Comparison of ENCODE assay signal across 8 cellular contexts in the genomic region with DNA sequence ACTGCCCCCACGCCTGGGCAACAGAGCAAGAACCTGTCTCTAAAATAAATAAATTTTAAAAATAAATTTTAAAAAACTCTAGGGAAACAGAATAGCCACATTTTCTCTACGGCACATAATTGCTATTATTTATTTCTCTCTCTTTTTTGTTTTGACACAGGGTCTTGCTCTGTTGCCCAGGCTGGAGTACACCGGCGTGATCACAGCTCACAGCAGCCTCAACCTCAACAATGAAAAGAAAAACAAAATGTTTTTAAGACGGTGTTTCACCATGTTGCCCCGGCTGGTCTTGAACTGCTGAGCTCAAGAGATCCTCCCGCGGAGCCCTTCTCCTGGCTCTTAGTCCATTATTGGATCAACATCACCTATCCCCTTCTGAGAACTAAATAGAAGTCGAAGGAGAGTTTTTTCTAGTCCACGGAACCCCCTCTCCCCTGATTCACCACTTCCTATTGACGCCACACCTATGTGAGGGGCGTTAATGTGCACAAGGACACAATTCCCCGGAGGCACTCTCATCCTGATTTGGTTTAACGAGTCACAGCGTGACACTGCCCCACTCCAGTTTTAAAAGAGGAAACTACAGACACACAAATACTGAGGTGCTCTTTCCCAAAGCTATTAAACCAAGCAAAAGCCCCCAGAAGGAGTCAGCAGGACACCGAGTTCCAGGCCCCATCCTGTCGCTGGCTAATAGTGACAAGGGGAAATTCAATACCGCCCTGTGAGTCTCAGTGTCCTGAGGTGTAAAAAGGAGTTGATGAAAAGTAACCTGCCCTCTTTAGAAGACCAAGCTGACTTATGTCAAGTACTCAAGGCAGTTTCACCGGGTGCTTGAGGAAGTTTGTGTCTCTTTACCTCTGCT. TPM values are rescaled to one million over a fixed set of nuclear protein-coding genes. Genes with fewer than 3 reads are reported as not detected.
DNase-seq lines count a peak whose midpoint lies in the region; ATAC-seq, FAIRE-seq and TF ChIP-seq lines count a peak whose summit lies in the region.

No MANE protein-coding gene starts in this region.

- H3K27me3 Mint-ChIP-seq in mesothelial cell of epicardium (ENCODE audit: low read depth) = peaks cover 2% of the 10 kb centered on the region

- FAIRE-seq in urothelium cell line (lab: Jason Lieb, UNC) = no peak

- no peak for ATAC-seq in GM18870 (IDR thresholded peaks at IDR 0.05; ENCODE audit: unreplicated experiment)
- ATAC-seq in activated CD4-positive, CD25-positive, alpha-beta regulatory T cell treated with anti-CD3 and anti-CD28 coated beads, Interleukin-2, amount 50 U/mL, for 24 hours = no peak

- peaks cover 18% of the 10 kb centered on the region for H3K4me1 Mint-ChIP-seq in mesothelial cell of epicardium

- POLR2A ChIA-PET in RWPE1 (lab: Yijun Ruan, JAX; ENCODE audit: low non-redundant PET) = no interaction called here

- peak overlapping the region; percentile 93 for H3K4me3 Mint-ChIP-seq in mesothelial cell of epicardium

- DNase-seq in stimulated activated CD4-positive, alpha-beta T cell treated with anti-CD3 and anti-CD28 coated beads, Interleukin-4, amount 100 ng/mL, for 4 hours = peak; percentile 0 to 13
- no peak for DNase-seq in stimulated activated CD4-positive, alpha-beta T cell treated with anti-CD3 and anti-CD28 coated beads, Interleukin-1b, Interleukin-23, amount 100 ng/mL, for 48 hours
- DNase-seq in RWPE1 (ENCODE audit: low spot score) (peak; percentile 56), dermis blood vessel endothelial cell (peak; percentile 61), mesothelial cell of epicardium (ENCODE audit: low spot score in 2 of 2, unreplicated experiment in 2 of 2) (no peak), urothelium cell line (ENCODE audit: low spot score) (peak; percentile 3)

- TF ChIP-seq CTCF in RWPE1 (conservative IDR thresholded peaks at IDR 0.05; ENCODE audit: low read depth) (no peak), mesothelial cell of epicardium (IDR thresholded peaks at IDR 0.05; ENCODE audit: unreplicated experiment) (no peak)

- CTCF ChIA-PET in RWPE1 (lab: Yijun Ruan, JAX) = interaction anchor here (0.6 kb wide), 1 partner anchor 165 kb away, joined by 3 read pairs; no protein-coding TSS in a partner anchor

- no peaks in the 10 kb centered on the region for H3K36me3 Mint-ChIP-seq in mesothelial cell of epicardium

- no peaks in the 10 kb centered on the region for H3K9me3 Mint-ChIP-seq in mesothelial cell of epicardium

- peak overlapping the region; percentile 99 for H3K27ac ChIP-seq in RWPE1

- peak overlapping the region; percentile 97 for H3K27ac Mint-ChIP-seq in mesothelial cell of epicardium

RNA-seq across cellular contexts. Expression of a gene that starts 1.1 kb away (rescaled TPM):
- total RNA-seq in dermis blood vessel endothelial cell (36.4 and 80.5 TPM in 2 replicates), mesothelial cell of epicardium (35.5 to 39.9 TPM (median 35.8 TPM) in 3 replicates)

Comparison
In these comparisons a context has a peak if more than half of its experiments do, and no peak if none do; other contexts are left out.
1. DNase-seq: peak in stimulated activated CD4-positive, alpha-beta T cell treated with anti-CD3 and anti-CD28 coated beads, Interleukin-4, amount 100 ng/mL, for 4 hours (2 of 2), RWPE1 (single experiment), dermis blood vessel endothelial cell (single experiment) and urothelium cell line (single experiment); none in stimulated activated CD4-positive, alpha-beta T cell treated with anti-CD3 and anti-CD28 coated beads, Interleukin-1b, Interleukin-23, amount 100 ng/mL, for 48 hours (single experiment) and mesothelial cell of epicardium (0 of 2).